In the genomic region with DNA sequence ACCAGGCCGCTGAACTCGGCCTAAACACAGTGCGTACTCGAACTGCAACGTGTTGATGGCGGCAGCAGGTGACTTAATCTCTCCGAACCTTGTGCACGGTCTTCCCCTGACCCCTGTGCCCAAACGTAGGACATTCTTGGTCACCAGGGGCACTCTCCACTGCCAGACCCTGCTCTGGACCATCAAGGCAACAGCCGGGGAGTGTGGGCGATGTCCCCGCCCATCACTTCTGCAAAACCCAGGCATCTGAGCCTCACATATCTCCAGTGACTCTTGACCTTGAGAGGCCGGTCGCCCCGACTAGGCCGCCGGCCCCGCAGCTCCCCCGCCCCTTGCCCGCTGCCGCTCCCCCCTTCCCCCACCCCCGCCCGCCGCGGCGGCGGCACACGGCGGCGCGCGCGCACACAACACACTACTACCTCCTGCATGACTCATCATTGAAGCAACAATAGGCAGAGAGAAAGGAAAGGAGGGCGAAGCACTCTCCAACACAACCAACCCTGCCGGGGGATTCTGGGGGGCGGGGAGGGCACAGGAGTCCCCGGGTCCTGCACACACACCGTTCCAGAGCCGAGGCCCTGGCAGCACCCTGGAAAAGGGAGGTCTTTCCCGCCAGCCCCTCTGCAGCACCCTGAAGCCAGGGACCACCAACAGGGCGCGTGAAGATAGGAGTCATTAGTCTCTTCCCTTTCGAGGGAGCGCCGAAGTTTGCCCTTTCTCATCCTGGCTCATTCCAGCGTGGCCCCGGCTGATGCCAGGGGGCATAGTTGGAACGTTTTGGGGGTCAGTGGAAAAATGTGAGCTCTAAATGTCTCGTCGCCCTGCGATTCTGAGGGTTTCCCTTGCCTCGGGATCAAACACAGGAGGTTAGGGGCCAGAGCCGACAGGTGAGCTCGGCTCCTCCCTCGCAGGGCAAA, we compare ENCODE assay signal across 8 cellular contexts. TPM values are rescaled to one million over a fixed set of nuclear protein-coding genes. Genes with fewer than 3 reads are reported as not detected.
DNase-seq lines count a peak whose midpoint lies in the region; ATAC-seq, FAIRE-seq and TF ChIP-seq lines count a peak whose summit lies in the region.

No MANE protein-coding gene starts in this region.

- POLR2A ChIA-PET in activated CD8-positive, alpha-beta T cell treated with anti-CD3 and anti-CD28 coated beads for 36 hours (lab: Charles Lee) = interaction anchor here (1.0 to 6.8 kb wide), 5 partner anchors 7 to 17 kb away, joined by 3 to 61 read pairs (median 5); no protein-coding TSS in a partner anchor

- H3K27ac ChIP-seq in duodenal mucosa (ENCODE audit: low read depth, low read length) (peak overlapping the region; percentile 99), lung (ENCODE audit: low read depth in 1 of 2, low read length in 1 of 2) (peak overlapping the region; percentile 96 to 99)

- ATAC-seq in activated CD8-positive, alpha-beta T cell treated with anti-CD3 and anti-CD28 coated beads for 36 hours = peak; percentile 13
- ATAC-seq in lung (ENCODE audit: insufficient read depth, low FRiP score) = no peak
- ATAC-seq in stimulated activated effector memory CD8-positive, alpha-beta T cell treated with anti-CD3 and anti-CD28 coated beads, Interleukin-12 subunit alpha, Interleukin-12 subunit beta, amount 100 ng/mL, for 72 hours = peak; percentile 16

- H3K36me3 ChIP-seq in duodenal mucosa (ENCODE audit: control insufficient read depth in 1 of 2, insufficient read depth in 2 of 2, low read length in 2 of 2) (no peaks in the 10 kb centered on the region), lung (ENCODE audit: control insufficient read depth in 2 of 2, insufficient read depth in 2 of 2, low read length in 2 of 2) (no peaks in the 10 kb centered on the region)

- H3K9me3 ChIP-seq in duodenal mucosa (ENCODE audit: control insufficient read depth in 1 of 2, low read length in 2 of 2) (no peaks in the 10 kb centered on the region), lung (ENCODE audit: control insufficient read depth in 2 of 2, insufficient read depth in 1 of 2, low read length in 1 of 2) (no peaks in the 10 kb centered on the region)

- peaks cover 47% of the 10 kb centered on the region for H3K4me1 Mint-ChIP-seq in activated CD8-positive, alpha-beta T cell treated with anti-CD3 and anti-CD28 coated beads for 36 hours (ENCODE audit: low read depth)
- H3K4me1 Mint-ChIP-seq in stimulated activated effector memory CD8-positive, alpha-beta T cell treated with anti-CD3 and anti-CD28 coated beads, Interleukin-12 subunit alpha, Interleukin-12 subunit beta, amount 100 ng/mL, for 72 hours = peaks cover 63% of the 10 kb centered on the region

- H3K4me1 ChIP-seq in duodenal mucosa (ENCODE audit: control insufficient read depth in 1 of 2, insufficient read depth in 2 of 2, low read length in 2 of 2) (peaks cover 61 to 62% of the 10 kb centered on the region in 2 donors), lung (ENCODE audit: control insufficient read depth in 2 of 2, insufficient read depth in 2 of 2, low read length in 2 of 2) (peaks cover 25 to 42% of the 10 kb centered on the region in 2 donors)

- no peaks in the 10 kb centered on the region for H3K27me3 Mint-ChIP-seq in activated CD8-positive, alpha-beta T cell treated with anti-CD3 and anti-CD28 coated beads for 36 hours

- H3K9ac ChIP-seq in duodenal mucosa (ENCODE audit: low read depth in 1 of 2, low read length in 2 of 2) = peak overlapping the region; percentile 97 to 99

- peak overlapping the region; percentile 97 for H3K27ac Mint-ChIP-seq in activated CD8-positive, alpha-beta T cell treated with anti-CD3 and anti-CD28 coated beads for 36 hours
- H3K27ac Mint-ChIP-seq in stimulated activated effector memory CD8-positive, alpha-beta T cell treated with anti-CD3 and anti-CD28 coated beads, Interleukin-12 subunit alpha, Interleukin-12 subunit beta, amount 100 ng/mL, for 72 hours = peak overlapping the region; percentile 99

- no peaks in the 10 kb centered on the region for H3K36me3 Mint-ChIP-seq in activated CD8-positive, alpha-beta T cell treated with anti-CD3 and anti-CD28 coated beads for 36 hours (ENCODE audit: low read depth)
- peaks cover 53% of the 10 kb centered on the region for H3K36me3 Mint-ChIP-seq in stimulated activated effector memory CD8-positive, alpha-beta T cell treated with anti-CD3 and anti-CD28 coated beads, Interleukin-12 subunit alpha, Interleukin-12 subunit beta, amount 100 ng/mL, for 72 hours

- FAIRE-seq in GM12891 (lab: Jason Lieb, UNC) = peak; percentile 81

- 13 to 16% methylated on average over 43 to 55 of the region's 55 CpGs for WGBS in lung, 2 donors

- H3K27me3 ChIP-seq in duodenal mucosa (ENCODE audit: control insufficient read depth in 1 of 2, insufficient read depth in 2 of 2, low read length in 2 of 2) (no peaks in the 10 kb centered on the region), lung (ENCODE audit: control insufficient read depth, insufficient read depth) (no peaks in the 10 kb centered on the region)

- DNase-seq in GM12891 (ENCODE audit: insufficient read length, low spot score) (no peak), NCI-H510A (lab: John Stamatoyannopoulos, UW) (peak; percentile 68), lung (ENCODE audit: low spot score) (peak; percentile 66), inferior parietal cortex (ENCODE audit: extremely low spot score) (no peak), cerebellar nuclear complex (lab: John Stamatoyannopoulos, UW) (no peak)
- peak; percentile 78 for DNase-seq in activated CD8-positive, alpha-beta T cell treated with anti-CD3 and anti-CD28 coated beads for 36 hours
- no peak for DNase-seq in stimulated activated effector memory CD8-positive, alpha-beta T cell treated with anti-CD3 and anti-CD28 coated beads, Interleukin-12 subunit alpha, Interleukin-12 subunit beta, amount 100 ng/mL, for 72 hours (ENCODE audit: low spot score in 2 of 2)

- TF ChIP-seq CTCF in activated CD8-positive, alpha-beta T cell treated with anti-CD3 and anti-CD28 coated beads for 36 hours (IDR thresholded peaks at IDR 0.05) = no peak
- TF ChIP-seq CTCF in lung (IDR thresholded peaks at IDR 0.05; ENCODE audit: control extremely low read depth, extremely low read depth) = no peak

- no peaks in the 10 kb centered on the region for H3K9me3 Mint-ChIP-seq in activated CD8-positive, alpha-beta T cell treated with anti-CD3 and anti-CD28 coated beads for 36 hours
- H3K9me3 Mint-ChIP-seq in stimulated activated effector memory CD8-positive, alpha-beta T cell treated with anti-CD3 and anti-CD28 coated beads, Interleukin-12 subunit alpha, Interleukin-12 subunit beta, amount 100 ng/mL, for 72 hours = no peaks in the 10 kb centered on the region

- H3K4me3 Mint-ChIP-seq in activated CD8-positive, alpha-beta T cell treated with anti-CD3 and anti-CD28 coated beads for 36 hours = peak overlapping the region; percentile 97
- peak overlapping the region; percentile 96 for H3K4me3 Mint-ChIP-seq in stimulated activated effector memory CD8-positive, alpha-beta T cell treated with anti-CD3 and anti-CD28 coated beads, Interleukin-12 subunit alpha, Interleukin-12 subunit beta, amount 100 ng/mL, for 72 hours

- H3K4me3 ChIP-seq in duodenal mucosa (ENCODE audit: low read depth in 1 of 2, low read length in 2 of 2) (peak overlapping the region; percentile 95 to 96), lung (peak overlapping the region; percentile 25)

- CTCF ChIA-PET in activated CD8-positive, alpha-beta T cell treated with anti-CD3 and anti-CD28 coated beads for 36 hours (lab: Charles Lee) = interaction anchor here (1.2 to 3.1 kb wide), 3 partner anchors 16 to 17 kb away, joined by 8 to 15 read pairs (median 9); no protein-coding TSS in a partner anchor

- intact Hi-C loops in activated CD8-positive, alpha-beta T cell treated with anti-CD3 and anti-CD28 coated beads for 36 hours (cut with micrococcal nuclease) = no loop called here

- no peak for TF ChIP-seq POLR2A in GM12891 (IDR thresholded peaks at IDR 0.05; ENCODE audit: low read depth, low read length)

TF ChIP-seq in GM12891, 5 proteins besides CTCF, POLR2A, EP300 and RAD21:
- no peak for TF ChIP-seq POU2F2 (IDR thresholded peaks at IDR 0.05; ENCODE audit: low read depth, low read length)
- no peak; the same call in 1 of the 2 replicates for TF ChIP-seq POLR2AphosphoS5 (IDR thresholded peaks at IDR 0.05; ENCODE audit: low read depth, low read length)

RNA-seq across cellular contexts. Expression of gene MNT, which starts 1.9 kb away (rescaled TPM):
- polyA plus RNA-seq in GM12891 (2012; ENCODE audit: low read depth, missing spikeins) = 7.7 TPM
- total RNA-seq in activated CD8-positive, alpha-beta T cell treated with anti-CD3 and anti-CD28 coated beads for 36 hours = 10 to 100 TPM; 21.6 to 23.1 TPM
- total RNA-seq in lung = 10 to 100 TPM; 10.2 to 47.0 TPM
- 10 to 100 TPM; 11.5 to 18.1 TPM for polyA plus RNA-seq in lung

Comparison
In these comparisons a context has a peak if more than half of its experiments do, and no peak if none do; other contexts are left out.
1. DNase-seq: peak in NCI-H510A (single experiment), activated CD8-positive, alpha-beta T cell treated with anti-CD3 and anti-CD28 coated beads for 36 hours (single experiment) and lung (single experiment); none in GM12891 (single experiment), stimulated activated effector memory CD8-positive, alpha-beta T cell treated with anti-CD3 and anti-CD28 coated beads, Interleukin-12 subunit alpha, Interleukin-12 subunit beta, amount 100 ng/mL, for 72 hours (0 of 2), inferior parietal cortex (single experiment) and cerebellar nuclear complex (0 of 2).